ENCODE assay signal across 14 cellular contexts in genomic region chr11:75403037-75403436, GRCh38. TPM values are rescaled to one million over a fixed set of nuclear protein-coding genes. Genes with fewer than 3 reads are reported as not detected.
DNase-seq lines count a peak whose midpoint lies in the region; ATAC-seq and TF ChIP-seq lines count a peak whose summit lies in the region.
"Had no signal": no experiment of that assay in that cellular context is flagged by ENCODE, and none has a peak within 500 bp of the region (broad histone marks: within the 10 kb centered on the region; RNA-seq: fewer than 3 reads in every experiment).

No MANE protein-coding gene starts in this region.

- H3K4me3 Mint-ChIP-seq in activated naive CD8-positive, alpha-beta T cell treated with anti-CD3 and anti-CD28 coated beads, Interleukin-2, amount 50 U/mL, for 24 hours: peak overlapping the region; percentile 98
- H3K4me3 Mint-ChIP-seq in nephron progenitor cell: peak overlapping the region; percentile 100

- H3K9me3 Mint-ChIP-seq in activated naive CD8-positive, alpha-beta T cell treated with anti-CD3 and anti-CD28 coated beads, Interleukin-2, amount 50 U/mL, for 24 hours: no peaks in the 10 kb centered on the region
- H3K9me3 Mint-ChIP-seq in nephron progenitor cell: peaks cover 4% of the 10 kb centered on the region
- H3K9me3 Mint-ChIP-seq: naive B cell had no signal

- WGBS in stomach, 5 donors: 38 to 58% (median 47%) methylated on average over 1 of the region's 1 CpG

- intact Hi-C loops in stomach (cut with DNase I; ENCODE audit: low total_unique reads): no loop called here

- H3K4me1 Mint-ChIP-seq in activated naive CD8-positive, alpha-beta T cell treated with anti-CD3 and anti-CD28 coated beads, Interleukin-2, amount 50 U/mL, for 24 hours: peaks cover 67% of the 10 kb centered on the region
- H3K4me1 Mint-ChIP-seq in nephron progenitor cell: peaks cover 36% of the 10 kb centered on the region

- no peak for ATAC-seq in activated naive CD8-positive, alpha-beta T cell treated with anti-CD3 and anti-CD28 coated beads, Interleukin-2, amount 50 U/mL, for 24 hours
- no peak for ATAC-seq in HG03097 (IDR thresholded peaks at IDR 0.05; ENCODE audit: low FRiP score, unreplicated experiment)

- TF ChIP-seq EP300 in stomach (IDR thresholded peaks at IDR 0.05): no peak

- no peak for TF ChIP-seq POLR2A in stomach (IDR thresholded peaks at IDR 0.05)

- peak overlapping the region; percentile 98 for H3K27ac ChIP-seq in HL-60 (replicated peaks)
- peak overlapping the region in 2 of 5 donors; percentile 11 to 15 for H3K27ac ChIP-seq in stomach
- H3K27ac ChIP-seq: thoracic aorta had no signal

- H3K4me3 ChIP-seq in HL-60 (replicated peaks; ENCODE audit: insufficient read depth, low read length) (no peak overlapping the region), stomach (no peak overlapping the region)
- H3K4me3 ChIP-seq: thoracic aorta had no signal

- TF ChIP-seq CTCF in HL-60 (IDR thresholded peaks at IDR 0.05; ENCODE audit: insufficient read depth, low read length) (no peak), nephron progenitor cell (IDR thresholded peaks at IDR 0.05) (no peak), stomach (IDR thresholded peaks at IDR 0.05) (no peak)

- H3K27me3 Mint-ChIP-seq in activated naive CD8-positive, alpha-beta T cell treated with anti-CD3 and anti-CD28 coated beads, Interleukin-2, amount 50 U/mL, for 24 hours: no peaks in the 10 kb centered on the region
- H3K27me3 Mint-ChIP-seq in nephron progenitor cell (ENCODE audit: low read depth, poor library complexity): peaks cover 5% of the 10 kb centered on the region
- H3K27me3 Mint-ChIP-seq: naive B cell had no signal

- peaks cover 27 to 59% (median 39%) of the 10 kb centered on the region in 4 donors for H3K4me1 ChIP-seq in stomach

- H3K27me3 ChIP-seq in HL-60 (ENCODE audit: insufficient read depth, poor library complexity, severe bottlenecking) (no peaks in the 10 kb centered on the region), stomach (no peaks in the 10 kb centered on the region)

- DNase-seq in NCI-H524 (lab: John Stamatoyannopoulos, UW): peak; percentile 13 to 48
- DNase-seq in NCI-H524 treated with DMSO at 0.1 percent for 48 hours (lab: John Stamatoyannopoulos, UW): no peak
- peak in 1 of 2 experiments; percentile 18 for DNase-seq in HL-60 (ENCODE audit: low read depth in 1 of 2, low spot score in 1 of 2)
- DNase-seq in activated naive CD8-positive, alpha-beta T cell treated with anti-CD3 and anti-CD28 coated beads, Interleukin-2, amount 50 U/mL, for 24 hours: no peak
- no peak for DNase-seq in nephron progenitor cell
- no peak for DNase-seq in stomach
- no peak for DNase-seq in LoVo (ENCODE audit: low spot score)
- DNase-seq: ACHN; GF-D8; naive B cell; NCI-H2107; stimulated activated CD4-positive, alpha-beta T cell treated with anti-CD3 and anti-CD28 coated beads, Interleukin-2, amount 100 ng/mL, for 48 hours had no signal

- no peaks in the 10 kb centered on the region for H3K9me3 ChIP-seq in stomach
- H3K9me3 ChIP-seq: thoracic aorta had no signal

- peak overlapping the region; percentile 100 for H3K27ac Mint-ChIP-seq in activated naive CD8-positive, alpha-beta T cell treated with anti-CD3 and anti-CD28 coated beads, Interleukin-2, amount 50 U/mL, for 24 hours
- peak overlapping the region; percentile 87 for H3K27ac Mint-ChIP-seq in nephron progenitor cell

- peaks cover 86% of the 10 kb centered on the region for H3K36me3 Mint-ChIP-seq in activated naive CD8-positive, alpha-beta T cell treated with anti-CD3 and anti-CD28 coated beads, Interleukin-2, amount 50 U/mL, for 24 hours (ENCODE audit: low read depth)
- H3K36me3 Mint-ChIP-seq in nephron progenitor cell (ENCODE audit: low read depth): peaks cover 77% of the 10 kb centered on the region

- peaks cover 51 to 73% (median 69%) of the 10 kb centered on the region in 4 donors for H3K36me3 ChIP-seq in stomach

RNA-seq across cellular contexts. Expression of gene RPS3, which starts 3.7 kb away (rescaled TPM):
- 1,000 to 10,000 TPM in 3 of 5 donors, 100 to 1,000 TPM in 2; 607 to 1,681 (median 1,272) TPM for total RNA-seq in stomach
- 1,000 to 10,000 TPM; 2,719 to 3,770 (median 2,836) TPM for polyA plus RNA-seq in stomach

RNA-seq across cellular contexts. Expression of gene KLHL35, which starts 30.0 kb away (rescaled TPM):
- total RNA-seq in stomach: 1 to 10 TPM in 2 of 5 donors, under 1 TPM in 1, not detected in 2; 0.89 to 2.9 (median 1.7) TPM
- polyA plus RNA-seq in stomach: 1 to 10 TPM; 1.2 to 1.8 (median 1.8) TPM

RNA-seq across cellular contexts. Expression of gene ARRB1, which starts 51.6 kb away (rescaled TPM):
- total RNA-seq in stomach: 100 to 1,000 TPM in 1 of 5 donors, 10 to 100 TPM in 4; 44.3 to 151 (median 76.5) TPM
- polyA plus RNA-seq in stomach: 10 to 100 TPM; 18.0 to 41.2 (median 33.2) TPM

Comparison
In these comparisons a context has a peak if more than half of its experiments do, and no peak if none do; other contexts are left out.
1. DNase-seq: peak in NCI-H524 (2 of 2); none in NCI-H524 treated with DMSO at 0.1 percent for 48 hours (single experiment), activated naive CD8-positive, alpha-beta T cell treated with anti-CD3 and anti-CD28 coated beads, Interleukin-2, amount 50 U/mL, for 24 hours (single experiment), nephron progenitor cell (single experiment), stomach (single experiment) and LoVo (single experiment).